In the genomic region with DNA sequence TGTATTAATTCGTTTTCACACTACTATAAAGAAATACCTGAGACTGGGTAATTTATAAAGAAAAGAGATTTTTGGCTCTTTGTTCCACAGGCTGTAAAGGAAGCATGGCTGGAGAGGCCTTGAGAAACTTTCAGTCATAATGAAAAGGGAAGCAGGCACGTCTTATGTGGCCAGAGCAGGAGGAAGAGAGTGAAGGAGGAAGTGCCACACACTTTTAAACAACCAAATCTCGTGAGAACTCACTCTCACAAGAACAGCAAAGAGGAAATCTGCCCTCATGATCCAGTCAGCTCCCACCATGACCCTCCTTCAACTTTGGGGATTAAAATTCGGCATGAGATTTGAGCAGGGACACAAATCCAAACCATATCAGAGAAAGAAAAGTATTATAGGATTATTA, we compare ENCODE assay signal across 17 cellular contexts.
"Had no signal": no experiment of that assay in that cellular context is flagged by ENCODE, and none has a peak within 500 bp of the region (broad histone marks: within the 10 kb centered on the region; RNA-seq: fewer than 3 reads in every experiment).

No MANE protein-coding gene starts in this region.

- H3K4me3 ChIP-seq: cardiac muscle cell, lung had no signal

- H3K27me3 Mint-ChIP-seq: activated CD4-positive, alpha-beta T cell treated with anti-CD3 and anti-CD28 coated beads, Interleukin-2, amount 10 ng/mL, durations not matched to agents 7 days and 5 days; activated T-helper 17 cell treated with anti-CD3 and anti-CD28 coated beads, Interleukin-2, amount 50 U/mL, for 72 hours; naive B cell had no signal

- H3K36me3 ChIP-seq: cardiac muscle cell, neutrophil, WERI-Rb-1 had no signal

- H3K27ac ChIP-seq: cardiac muscle cell, neutrophil, WERI-Rb-1 had no signal

- H3K27me3 ChIP-seq: cardiac muscle cell, neutrophil had no signal

- H3K9me3 ChIP-seq: neutrophil had no signal

- ATAC-seq: activated T-helper 17 cell treated with anti-CD3 and anti-CD28 coated beads, Interleukin-2, amount 50 U/mL, for 72 hours; esophagus mucosa; left cardiac atrium; stimulated activated naive CD8-positive, alpha-beta T cell treated with anti-CD3 and anti-CD28 coated beads, Interleukin-15, Interleukin-2, amounts not matched to agents 100 U/mL and 50 U/mL, for 24 hours had no signal

- H3K36me3 Mint-ChIP-seq: naive B cell had no signal

- H3K27ac Mint-ChIP-seq: activated CD4-positive, alpha-beta T cell treated with anti-CD3 and anti-CD28 coated beads, Interleukin-2, amount 10 ng/mL, durations not matched to agents 7 days and 5 days; activated naive CD4-positive, alpha-beta T cell treated with anti-CD3 and anti-CD28 coated beads for 36 hours; activated T-helper 17 cell treated with anti-CD3 and anti-CD28 coated beads, Interleukin-2, amount 50 U/mL, for 72 hours; naive B cell had no signal

- DNase-seq: activated CD4-positive, alpha-beta T cell treated with anti-CD3 and anti-CD28 coated beads, Interleukin-2, amount 10 ng/mL, durations not matched to agents 7 days and 5 days; activated CD8-positive, alpha-beta memory T cell treated with anti-CD3 and anti-CD28 coated beads for 24 hours; activated naive CD4-positive, alpha-beta T cell treated with anti-CD3 and anti-CD28 coated beads for 36 hours; activated T-cell treated with anti-CD3 and anti-CD28 coated beads for 4 hours; left cardiac atrium; midbrain; naive B cell; retina; stimulated activated CD4-positive, alpha-beta T cell treated with anti-CD3 and anti-CD28 coated beads, Interleukin-4, amount 100 ng/mL, for 1 hour; stimulated activated CD8-positive, alpha-beta memory T cell treated with anti-CD3 and anti-CD28 coated beads, Interleukin-4, amount 100 ng/mL, for 48 hours; stimulated activated naive CD8-positive, alpha-beta T cell treated with anti-CD3 and anti-CD28 coated beads, Interleukin-15, Interleukin-2, amounts not matched to agents 100 U/mL and 50 U/mL, for 24 hours; WERI-Rb-1 had no signal

- H3K4me3 Mint-ChIP-seq: activated CD4-positive, alpha-beta T cell treated with anti-CD3 and anti-CD28 coated beads, Interleukin-2, amount 10 ng/mL, durations not matched to agents 7 days and 5 days; activated naive CD4-positive, alpha-beta T cell treated with anti-CD3 and anti-CD28 coated beads for 36 hours; activated T-helper 17 cell treated with anti-CD3 and anti-CD28 coated beads, Interleukin-2, amount 50 U/mL, for 72 hours; naive B cell had no signal

- H3K4me1 Mint-ChIP-seq: activated CD4-positive, alpha-beta T cell treated with anti-CD3 and anti-CD28 coated beads, Interleukin-2, amount 10 ng/mL, durations not matched to agents 7 days and 5 days; activated T-helper 17 cell treated with anti-CD3 and anti-CD28 coated beads, Interleukin-2, amount 50 U/mL, for 72 hours; naive B cell had no signal
